Comparison of ENCODE assay signal across 19 cellular contexts in genomic region chr6:23413327-23414203, GRCh38.
DNase-seq lines count a peak whose midpoint lies in the region; ATAC-seq and TF ChIP-seq lines count a peak whose summit lies in the region.
"Had no signal": no experiment of that assay in that cellular context is flagged by ENCODE, and none has a peak within 500 bp of the region (broad histone marks: within the 10 kb centered on the region; RNA-seq: fewer than 3 reads in every experiment).

No MANE protein-coding gene starts in this region.

- H3K4me3 Mint-ChIP-seq in nephron progenitor cell, result no peak overlapping the region
- H3K4me3 Mint-ChIP-seq: activated naive CD4-positive, alpha-beta T cell treated with anti-CD3 and anti-CD28 coated beads, Interleukin-2, amount 10 ng/mL, durations not matched to agents 7 days and 5 days; GM23338 had no signal

- no peak overlapping the region for H2AFZ ChIP-seq in OCI-LY3 (ENCODE audit: low read depth, low read length)
- no peak overlapping the region for H2AFZ ChIP-seq in PC-9
- H2AFZ ChIP-seq: GM23338 had no signal

- H3K9me3 ChIP-seq in OCI-LY3 (ENCODE audit: insufficient read depth, low read length) (no peaks in the 10 kb centered on the region), PC-9 (ENCODE audit: insufficient read depth, low read depth) (no peaks in the 10 kb centered on the region)
- H3K9me3 ChIP-seq: body of pancreas had no signal

- ATAC-seq in HG03039 (IDR thresholded peaks at IDR 0.05; ENCODE audit: unreplicated experiment), result no peak
- ATAC-seq: GM23338, left colon had no signal

- in situ Hi-C loops in KBM-7 (cut with MboI; ENCODE audit: low pct_unique_long_range_greater_than_20kb, low sequenced_read_pairs), result no loop called here

- no peaks in the 10 kb centered on the region for H3K4me1 Mint-ChIP-seq in nephron progenitor cell
- H3K4me1 Mint-ChIP-seq: activated naive CD4-positive, alpha-beta T cell treated with anti-CD3 and anti-CD28 coated beads, Interleukin-2, amount 10 ng/mL, durations not matched to agents 7 days and 5 days had no signal

- no TSS peak for BruUV-seq in PC-9 (replicated peaks; lab: Mats Ljungman, UMichigan)

- peaks cover 4% of the 10 kb centered on the region for H3K9me3 Mint-ChIP-seq in nephron progenitor cell

- peaks cover 5% of the 10 kb centered on the region for H3K36me3 Mint-ChIP-seq in nephron progenitor cell (ENCODE audit: low read depth)
- H3K36me3 Mint-ChIP-seq: activated naive CD4-positive, alpha-beta T cell treated with anti-CD3 and anti-CD28 coated beads, Interleukin-2, amount 10 ng/mL, durations not matched to agents 7 days and 5 days had no signal

- POLR2A ChIA-PET in PC-9 (lab: Charles Lee; ENCODE audit: unreplicated experiment), result interaction anchor here (0.5 kb wide), 1 partner anchor 1825 kb away, joined by 25 read pairs; no protein-coding TSS in a partner anchor

- H3K27me3 ChIP-seq in OCI-LY3 (ENCODE audit: low read depth, low read length), result no peaks in the 10 kb centered on the region
- no peaks in the 10 kb centered on the region for H3K27me3 ChIP-seq in PC-9 (ENCODE audit: insufficient read depth, low read depth)
- H3K27me3 ChIP-seq: body of pancreas had no signal

- H3K4me3 ChIP-seq in OCI-LY3 (ENCODE audit: low read length) (no peak overlapping the region), PC-9 (no peak overlapping the region)
- H3K4me3 ChIP-seq: body of pancreas, GM23338 had no signal

- TF ChIP-seq CTCF in OCI-LY3 (IDR thresholded peaks at IDR 0.05; ENCODE audit: low read depth, low read length) (no peak), nephron progenitor cell (IDR thresholded peaks at IDR 0.05) (no peak), PC-9 (conservative IDR thresholded peaks at IDR 0.05) (no peak)

- H4K20me1 ChIP-seq in OCI-LY3 (ENCODE audit: insufficient read depth, low read length) (no peaks in the 10 kb centered on the region), PC-9 (ENCODE audit: insufficient read depth) (no peaks in the 10 kb centered on the region)

- H3K27ac Mint-ChIP-seq in nephron progenitor cell, result peak overlapping the region; percentile 36
- H3K27ac Mint-ChIP-seq: activated naive CD4-positive, alpha-beta T cell treated with anti-CD3 and anti-CD28 coated beads, Interleukin-2, amount 10 ng/mL, durations not matched to agents 7 days and 5 days; GM23338 had no signal

- peak; percentile 4 for DNase-seq in EL
- no peak for DNase-seq in epithelial cell of prostate (ENCODE audit: low read depth, low spot score)
- no peak for DNase-seq in nephron progenitor cell
- DNase-seq in KBM-7, result no peak
- DNase-seq in NCI-H1436 treated with DMSO at 0.1 percent for 48 hours (lab: John Stamatoyannopoulos, UW), result no peak
- no peak for DNase-seq in PC-9
- DNase-seq: activated CD4-positive, alpha-beta T cell treated with anti-CD3 and anti-CD28 coated beads, Interleukin-2, amount 50 U/mL, for 4 hours; activated naive CD4-positive, alpha-beta T cell treated with anti-CD3 and anti-CD28 coated beads, Interleukin-2, amount 10 ng/mL, durations not matched to agents 7 days and 5 days; AML-193; body of pancreas; Karpas-422; left colon; NCI-H1436; occipital lobe; stimulated activated CD4-positive, alpha-beta T cell treated with anti-CD3 and anti-CD28 coated beads, Interleukin-2, amount 100 ng/mL, for 48 hours; T-helper 1 cell had no signal

- H3K27ac ChIP-seq in OCI-LY3 (ENCODE audit: low read length), result no peak overlapping the region
- peak overlapping the region; percentile 28 for H3K27ac ChIP-seq in epithelial cell of prostate
- no peak overlapping the region for H3K27ac ChIP-seq in PC-9
- H3K27ac ChIP-seq: body of pancreas had no signal

- no peaks in the 10 kb centered on the region for H3K27me3 Mint-ChIP-seq in nephron progenitor cell (ENCODE audit: low read depth, poor library complexity)
- H3K27me3 Mint-ChIP-seq: activated naive CD4-positive, alpha-beta T cell treated with anti-CD3 and anti-CD28 coated beads, Interleukin-2, amount 10 ng/mL, durations not matched to agents 7 days and 5 days had no signal

- H3K9ac ChIP-seq in OCI-LY3 (ENCODE audit: low read length), result no peak overlapping the region

- H3F3A ChIP-seq in PC-9 (ENCODE audit: insufficient read depth, low read depth), result no peaks in the 10 kb centered on the region

- H3K36me3 ChIP-seq in OCI-LY3 (replicated peaks; ENCODE audit: low read depth, low read length), result no peaks in the 10 kb centered on the region
- no peaks in the 10 kb centered on the region for H3K36me3 ChIP-seq in PC-9 (ENCODE audit: low read depth)

- intact Hi-C loops in PC-9 (cut with micrococcal nuclease; ENCODE audit: unreplicated experiment), result no loop called here

- no peaks in the 10 kb centered on the region for H3K79me2 ChIP-seq in OCI-LY3 (ENCODE audit: low read length)
- no peaks in the 10 kb centered on the region for H3K79me2 ChIP-seq in PC-9 (ENCODE audit: low read depth)

- CTCF ChIA-PET in PC-9 (lab: Charles Lee), result no interaction called here

- peaks cover 34% of the 10 kb centered on the region for H3K4me1 ChIP-seq in OCI-LY3 (ENCODE audit: low read length)
- no peaks in the 10 kb centered on the region for H3K4me1 ChIP-seq in PC-9 (replicated peaks; ENCODE audit: insufficient read depth)
- H3K4me1 ChIP-seq: body of pancreas had no signal

- H3K4me2 ChIP-seq in OCI-LY3 (ENCODE audit: low read length), result peak overlapping the region; percentile 23
- no peak overlapping the region for H3K4me2 ChIP-seq in PC-9
- H3K4me2 ChIP-seq: GM23338 had no signal

- H3K9me2 ChIP-seq in PC-9 (ENCODE audit: insufficient read depth), result peaks cover 4% of the 10 kb centered on the region; the same call in 1 of the 2 replicates
